Comparison of ENCODE assay signal across 1 cellular context in the genomic region with DNA sequence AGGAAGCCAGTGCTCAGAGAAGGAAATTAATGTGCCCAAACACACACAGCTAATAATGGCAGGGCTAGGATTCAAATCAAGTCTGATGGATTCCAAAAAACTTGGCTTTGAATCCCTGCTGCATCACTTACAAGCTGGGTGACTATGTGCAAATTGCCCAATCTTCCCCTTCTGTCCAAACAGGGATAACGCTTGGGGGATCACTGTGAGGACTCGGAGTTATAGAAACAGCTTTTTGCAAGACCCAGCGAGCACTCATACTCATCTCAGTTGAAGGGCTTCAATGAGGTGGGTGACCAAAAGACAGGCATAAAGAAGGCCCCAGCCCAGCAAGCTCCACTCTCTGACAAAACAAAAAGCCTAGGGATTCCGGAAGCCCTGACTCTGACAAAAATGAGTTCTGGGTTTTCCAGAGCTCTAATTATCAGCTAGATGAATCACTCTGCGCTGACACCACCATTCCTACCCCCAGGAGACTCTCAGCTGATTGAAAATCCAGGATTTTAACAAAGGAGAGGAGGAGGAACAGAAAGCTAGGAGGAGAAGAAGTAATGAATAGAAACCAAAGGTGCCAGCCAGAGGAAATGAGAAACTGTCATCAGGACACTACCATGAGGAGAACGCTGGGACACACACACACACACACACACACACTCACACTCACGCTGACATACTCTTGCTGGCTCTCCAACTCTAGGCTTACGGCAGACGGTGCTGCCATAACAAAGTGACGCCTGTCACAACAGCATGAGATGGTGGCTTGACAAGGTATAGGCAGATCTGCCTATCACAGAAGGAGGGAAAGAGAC.
TF ChIP-seq lines count a peak whose summit lies in the region.

No MANE protein-coding gene starts in this region.

TF ChIP-seq in GM12878, 131 proteins besides CTCF, POLR2A, EP300 and RAD21:
- no peak for TF ChIP-seq PAX5 (IDR thresholded peaks at IDR 0.05; ENCODE audit: borderline replicate concordance, low read depth, low read length)
- TF ChIP-seq, protein P1, sequence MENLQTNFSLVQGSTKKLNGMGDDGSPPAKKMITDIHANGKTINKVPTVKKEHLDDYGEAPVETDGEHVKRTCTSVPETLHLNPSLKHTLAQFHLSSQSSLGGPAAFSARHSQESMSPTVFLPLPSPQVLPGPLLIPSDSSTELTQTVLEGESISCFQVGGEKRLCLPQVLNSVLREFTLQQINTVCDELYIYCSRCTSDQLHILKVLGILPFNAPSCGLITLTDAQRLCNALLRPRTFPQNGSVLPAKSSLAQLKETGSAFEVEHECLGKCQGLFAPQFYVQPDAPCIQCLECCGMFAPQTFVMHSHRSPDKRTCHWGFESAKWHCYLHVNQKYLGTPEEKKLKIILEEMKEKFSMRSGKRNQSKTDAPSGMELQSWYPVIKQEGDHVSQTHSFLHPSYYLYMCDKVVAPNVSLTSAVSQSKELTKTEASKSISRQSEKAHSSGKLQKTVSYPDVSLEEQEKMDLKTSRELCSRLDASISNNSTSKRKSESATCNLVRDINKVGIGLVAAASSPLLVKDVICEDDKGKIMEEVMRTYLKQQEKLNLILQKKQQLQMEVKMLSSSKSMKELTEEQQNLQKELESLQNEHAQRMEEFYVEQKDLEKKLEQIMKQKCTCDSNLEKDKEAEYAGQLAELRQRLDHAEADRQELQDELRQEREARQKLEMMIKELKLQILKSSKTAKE (IDR thresholded peaks at IDR 0.05; ENCODE audit: low read depth, poor library complexity, severe bottlenecking), result peak; percentile 33
- no peak for TF ChIP-seq NR2C1 (IDR thresholded peaks at IDR 0.05)
- TF ChIP-seq, protein P2, sequence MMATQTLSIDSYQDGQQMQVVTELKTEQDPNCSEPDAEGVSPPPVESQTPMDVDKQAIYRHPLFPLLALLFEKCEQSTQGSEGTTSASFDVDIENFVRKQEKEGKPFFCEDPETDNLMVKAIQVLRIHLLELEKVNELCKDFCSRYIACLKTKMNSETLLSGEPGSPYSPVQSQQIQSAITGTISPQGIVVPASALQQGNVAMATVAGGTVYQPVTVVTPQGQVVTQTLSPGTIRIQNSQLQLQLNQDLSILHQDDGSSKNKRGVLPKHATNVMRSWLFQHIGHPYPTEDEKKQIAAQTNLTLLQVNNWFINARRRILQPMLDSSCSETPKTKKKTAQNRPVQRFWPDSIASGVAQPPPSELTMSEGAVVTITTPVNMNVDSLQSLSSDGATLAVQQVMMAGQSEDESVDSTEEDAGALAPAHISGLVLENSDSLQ (IDR thresholded peaks at IDR 0.05), result peak; percentile 27; the same call in 1 of the 2 replicates
- no peak for TF ChIP-seq FOS (IDR thresholded peaks at IDR 0.05; ENCODE audit: borderline replicate concordance, extremely low read depth, insufficient read length)
- peak; percentile 47; the same call in 1 of the 2 replicates for TF ChIP-seq MLLT1 (IDR thresholded peaks at IDR 0.05)
- TF ChIP-seq SPI1 (IDR thresholded peaks at IDR 0.05; ENCODE audit: borderline replicate concordance, insufficient read depth, low read depth, low read length), result peak; percentile 9; the same call in 1 of the 2 replicates
- TF ChIP-seq EZH2 (IDR thresholded peaks at IDR 0.05; ENCODE audit: borderline replicate concordance, control insufficient read depth, low read depth, low read length), result no peak
- no peak for TF ChIP-seq CHD2 (IDR thresholded peaks at IDR 0.05; ENCODE audit: borderline replicate concordance, low read depth, low read length)
- TF ChIP-seq HDAC6 (IDR thresholded peaks at IDR 0.05; ENCODE audit: unreplicated experiment), result no peak
- no peak for TF ChIP-seq ZNF24 (IDR thresholded peaks at IDR 0.05)
- no peak for TF ChIP-seq RUNX3 (IDR thresholded peaks at IDR 0.05; ENCODE audit: low read length)
- TF ChIP-seq GABPA (IDR thresholded peaks at IDR 0.05; ENCODE audit: low read depth), result no peak
- TF ChIP-seq JUNB (IDR thresholded peaks at IDR 0.05), result no peak
- peak; percentile 9; the same call in 1 of the 2 replicates for TF ChIP-seq ATF7 (IDR thresholded peaks at IDR 0.05; ENCODE audit: low read depth)
- 0 out of 2 replicates have a peak, but pooled peaks have one; percentile 58 for TF ChIP-seq HDGF (IDR thresholded peaks at IDR 0.05)
- peak; percentile 22; the same call in 1 of the 2 replicates for TF ChIP-seq EED (IDR thresholded peaks at IDR 0.05; ENCODE audit: low read depth)
- no peak for TF ChIP-seq IKZF1 (conservative IDR thresholded peaks at IDR 0.05)
- TF ChIP-seq IKZF2 (IDR thresholded peaks at IDR 0.05), result peak; percentile 58 to 68
